9 cellular contexts compared by ENCODE assay signal in the genomic region with DNA sequence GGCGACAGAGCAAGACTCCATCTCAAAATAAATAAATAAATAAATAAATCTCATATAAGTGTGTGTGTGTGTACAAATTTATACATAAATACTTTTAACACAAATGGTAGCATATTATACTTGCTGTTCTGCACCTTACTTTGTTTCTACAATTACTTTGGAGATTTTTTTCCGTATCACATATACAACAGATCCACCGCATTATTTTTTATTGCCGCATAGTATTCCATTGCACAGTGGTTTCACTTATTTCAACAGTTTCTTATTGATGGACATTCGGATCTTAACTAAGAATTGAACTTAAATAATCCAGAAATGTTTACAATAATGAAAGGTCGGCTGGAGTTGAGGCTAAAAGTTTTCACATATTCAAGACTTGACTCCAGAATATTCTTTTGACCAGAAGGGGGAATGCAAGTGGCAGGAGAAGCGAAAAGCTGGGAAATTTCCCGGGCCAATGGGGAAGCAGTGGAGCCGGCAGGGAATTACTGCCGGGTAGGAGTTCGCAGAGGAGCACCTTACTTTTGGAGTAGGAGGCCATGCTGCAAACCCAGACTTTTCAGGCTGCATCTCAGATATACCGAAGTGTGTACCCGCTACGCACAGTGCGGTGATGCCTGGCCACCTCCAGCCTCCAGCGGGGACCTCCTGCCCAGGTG. TPM values are rescaled to one million over a fixed set of nuclear protein-coding genes. Genes with fewer than 3 reads are reported as not detected.
DNase-seq lines count a peak whose midpoint lies in the region; ATAC-seq, FAIRE-seq and TF ChIP-seq lines count a peak whose summit lies in the region.
"Had no signal": no experiment of that assay in that cellular context is flagged by ENCODE, and none has a peak within 500 bp of the region (broad histone marks: within the 10 kb centered on the region; RNA-seq: fewer than 3 reads in every experiment).

No MANE protein-coding gene starts in this region.

- H3K36me3 Mint-ChIP-seq in activated naive CD4-positive, alpha-beta T cell treated with anti-CD3 and anti-CD28 coated beads for 36 hours (ENCODE audit: low read depth) = peaks cover 3% of the 10 kb centered on the region
- H3K36me3 Mint-ChIP-seq in activated naive CD8-positive, alpha-beta T cell treated with anti-CD3 and anti-CD28 coated beads, Interleukin-2, amount 10 ng/mL, durations not matched to agents 7 days and 5 days = no peaks in the 10 kb centered on the region

- intact Hi-C loops in activated naive CD4-positive, alpha-beta T cell treated with anti-CD3 and anti-CD28 coated beads for 36 hours (cut with micrococcal nuclease) = no loop called here
- intact Hi-C loops in transverse colon (cut with DNase I; ENCODE audit: low total_unique reads) = no loop called here

- peaks cover 30% of the 10 kb centered on the region for H3K27me3 Mint-ChIP-seq in activated naive CD4-positive, alpha-beta T cell treated with anti-CD3 and anti-CD28 coated beads for 36 hours (ENCODE audit: low read depth)
- H3K27me3 Mint-ChIP-seq in activated naive CD8-positive, alpha-beta T cell treated with anti-CD3 and anti-CD28 coated beads, Interleukin-2, amount 10 ng/mL, durations not matched to agents 7 days and 5 days = peaks cover 54% of the 10 kb centered on the region

- no peak for DNase-seq in activated naive CD4-positive, alpha-beta T cell treated with anti-CD3 and anti-CD28 coated beads for 36 hours
- DNase-seq in activated naive CD4-positive, alpha-beta T cell treated with anti-CD3 and anti-CD28 coated beads, Interleukin-2, amount 50 U/mL, for 16 hours = no peak
- DNase-seq in activated naive CD8-positive, alpha-beta T cell treated with anti-CD3 and anti-CD28 coated beads, Interleukin-2, amount 10 ng/mL, durations not matched to agents 7 days and 5 days = no peak
- DNase-seq in transverse colon (no peak), small intestine (no peak), NCI-H510A treated with DMSO at 0.1 percent for 48 hours (lab: John Stamatoyannopoulos, UW) (no peak), ecto neural progenitor cell (ENCODE audit: low spot score) (no peak)
- DNase-seq: effector CD8-positive, alpha-beta T cell had no signal

- H3K4me1 Mint-ChIP-seq in activated naive CD4-positive, alpha-beta T cell treated with anti-CD3 and anti-CD28 coated beads for 36 hours (ENCODE audit: low read depth) = peaks cover 16% of the 10 kb centered on the region
- peaks cover 8% of the 10 kb centered on the region for H3K4me1 Mint-ChIP-seq in activated naive CD8-positive, alpha-beta T cell treated with anti-CD3 and anti-CD28 coated beads, Interleukin-2, amount 10 ng/mL, durations not matched to agents 7 days and 5 days

- H3K9me3 ChIP-seq in liver (ENCODE audit: control insufficient read depth in 4 of 4, low read length in 3 of 4) (no peaks in the 10 kb centered on the region), transverse colon (no peaks in the 10 kb centered on the region), small intestine (ENCODE audit: control insufficient read depth, low read depth) (no peaks in the 10 kb centered on the region)

- ATAC-seq in activated naive CD8-positive, alpha-beta T cell treated with anti-CD3 and anti-CD28 coated beads, Interleukin-2, amount 10 ng/mL, durations not matched to agents 7 days and 5 days (ENCODE audit: low read depth) = no peak

- H3K4me3 ChIP-seq in liver (ENCODE audit: low read depth in 1 of 3, low read length in 3 of 3) (peak overlapping the region in 2 of 3 donors; percentile 54 to 62), transverse colon (peak overlapping the region in 3 of 4 donors; percentile 33 to 61 (median 47)), small intestine (ENCODE audit: low read depth in 1 of 2, low read length in 2 of 2) (no peak overlapping the region)

- no peak for TF ChIP-seq CTCF in liver (IDR thresholded peaks at IDR 0.05; ENCODE audit: low read depth, low read length, missing input control)
- TF ChIP-seq CTCF in transverse colon (IDR thresholded peaks at IDR 0.05) = no peak

- no peak overlapping the region for H3K9ac ChIP-seq in liver (ENCODE audit: low read depth in 1 of 2, low read length in 2 of 2)

- TF ChIP-seq POLR2A in transverse colon (IDR thresholded peaks at IDR 0.05) = no peak

- TF ChIP-seq RAD21 in liver (IDR thresholded peaks at IDR 0.05) = no peak

- H3K4me3 Mint-ChIP-seq in activated naive CD4-positive, alpha-beta T cell treated with anti-CD3 and anti-CD28 coated beads for 36 hours = peak overlapping the region; percentile 35
- peak overlapping the region; percentile 33 for H3K4me3 Mint-ChIP-seq in activated naive CD8-positive, alpha-beta T cell treated with anti-CD3 and anti-CD28 coated beads, Interleukin-2, amount 10 ng/mL, durations not matched to agents 7 days and 5 days

- FAIRE-seq in small intestine (lab: Jason Lieb, UNC) = no peak

- H3K27me3 ChIP-seq in liver (ENCODE audit: control insufficient read depth in 4 of 4, insufficient read depth in 4 of 4, low read length in 3 of 4) = peaks cover 0 to 16% (median under 1%) of the 10 kb centered on the region in 4 donors
- H3K27me3 ChIP-seq in transverse colon = peaks cover 62% of the 10 kb centered on the region
- peaks cover 9 to 17% of the 10 kb centered on the region in 2 donors for H3K27me3 ChIP-seq in small intestine (ENCODE audit: control insufficient read depth in 2 of 2, insufficient read depth in 2 of 2, low read length in 2 of 2)

- H3K27ac ChIP-seq in liver (ENCODE audit: low read depth in 1 of 2, low read length in 2 of 2) = no peak overlapping the region
- no peak overlapping the region for H3K27ac ChIP-seq in transverse colon
- H3K27ac ChIP-seq in small intestine (ENCODE audit: low read depth in 1 of 2, low read length in 1 of 2) = no peak overlapping the region

- WGBS in liver = 44% methylated on average over 16 of the region's 16 CpGs
- 45 to 48% methylated on average over 11 to 16 of the region's 16 CpGs for WGBS in transverse colon (ENCODE audit: low coverage in 1 of 2), 2 donors
- 44 to 50% (median 49%) methylated on average over 16 of the region's 16 CpGs for WGBS in small intestine, 3 donors

- no peaks in the 10 kb centered on the region for H3K9me3 Mint-ChIP-seq in activated naive CD4-positive, alpha-beta T cell treated with anti-CD3 and anti-CD28 coated beads for 36 hours
- H3K9me3 Mint-ChIP-seq in activated naive CD8-positive, alpha-beta T cell treated with anti-CD3 and anti-CD28 coated beads, Interleukin-2, amount 10 ng/mL, durations not matched to agents 7 days and 5 days = no peaks in the 10 kb centered on the region

- TF ChIP-seq EP300 in transverse colon (IDR thresholded peaks at IDR 0.05; ENCODE audit: low read depth) = no peak

- no peaks in the 10 kb centered on the region for H3K36me3 ChIP-seq in liver (ENCODE audit: control insufficient read depth in 4 of 4, insufficient read depth in 3 of 4, low read depth in 1 of 4, low read length in 3 of 4)
- no peaks in the 10 kb centered on the region for H3K36me3 ChIP-seq in transverse colon
- H3K36me3 ChIP-seq in small intestine (ENCODE audit: control insufficient read depth in 2 of 2, insufficient read depth in 2 of 2, low read length in 2 of 2) = no peaks in the 10 kb centered on the region

- no peak overlapping the region for H3K27ac Mint-ChIP-seq in activated naive CD4-positive, alpha-beta T cell treated with anti-CD3 and anti-CD28 coated beads for 36 hours
- H3K27ac Mint-ChIP-seq in activated naive CD8-positive, alpha-beta T cell treated with anti-CD3 and anti-CD28 coated beads, Interleukin-2, amount 10 ng/mL, durations not matched to agents 7 days and 5 days = no peak overlapping the region

- H3K4me1 ChIP-seq in liver (ENCODE audit: control insufficient read depth in 4 of 4, insufficient read depth in 4 of 4, low read length in 3 of 4) (peaks cover 15 to 20% (median 17%) of the 10 kb centered on the region in 4 donors), transverse colon (peaks cover 0 to 18% (median 15%) of the 10 kb centered on the region in 4 donors), small intestine (ENCODE audit: control insufficient read depth in 2 of 2, insufficient read depth in 1 of 2, low read depth in 1 of 2, low read length in 1 of 2) (peaks cover 0 to 2% of the 10 kb centered on the region in 2 donors)

- CTCF ChIA-PET in activated naive CD4-positive, alpha-beta T cell treated with anti-CD3 and anti-CD28 coated beads for 36 hours (lab: Charles Lee) = interaction anchor here (1.0 kb wide), 1 partner anchor 862 kb away, joined by 3 read pairs; no protein-coding TSS in a partner anchor

- in situ Hi-C loops in transverse colon (cut with MboI; ENCODE audit: low pct_ligation_motif_present in 1 of 4, low pct_unique_long_range_greater_than_20kb in 1 of 4, low sequenced_read_pairs in 3 of 4) = no loop called here

- POLR2A ChIA-PET in activated naive CD8-positive, alpha-beta T cell treated with anti-CD3 and anti-CD28 coated beads, Interleukin-2, amount 10 ng/mL, durations not matched to agents 7 days and 5 days (lab: Charles Lee) = no interaction called here

TF ChIP-seq in liver, 16 proteins besides CTCF, POLR2A, EP300 and RAD21:
- TF ChIP-seq HNF4A (conservative IDR thresholded peaks at IDR 0.05) (no peak), HNF4G (IDR thresholded peaks at IDR 0.05) (no peak), JUND (IDR thresholded peaks at IDR 0.05) (no peak), TAF1 (conservative IDR thresholded peaks at IDR 0.05) (no peak), SP1 (IDR thresholded peaks at IDR 0.05) (no peak)
- TF ChIP-seq, protein P1, sequence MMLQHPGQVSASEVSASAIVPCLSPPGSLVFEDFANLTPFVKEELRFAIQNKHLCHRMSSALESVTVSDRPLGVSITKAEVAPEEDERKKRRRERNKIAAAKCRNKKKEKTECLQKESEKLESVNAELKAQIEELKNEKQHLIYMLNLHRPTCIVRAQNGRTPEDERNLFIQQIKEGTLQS (IDR thresholded peaks at IDR 0.05) = no peak

RNA-seq across cellular contexts. Expression of a gene that starts 0.4 kb away (rescaled TPM):
- total RNA-seq in activated naive CD4-positive, alpha-beta T cell treated with anti-CD3 and anti-CD28 coated beads for 36 hours = 1 to 10 TPM in 1 of 2 experiments, under 1 TPM in 1; 0.81 to 1.0 TPM
- total RNA-seq in activated naive CD8-positive, alpha-beta T cell treated with anti-CD3 and anti-CD28 coated beads, Interleukin-2, amount 10 ng/mL, durations not matched to agents 7 days and 5 days = under 1 TPM; 0.26 to 0.50 TPM
- under 1 TPM; 0.05 to 0.08 TPM for total RNA-seq in liver
- polyA plus RNA-seq in liver = under 1 TPM; 0.06 to 0.10 TPM
- total RNA-seq in transverse colon = under 1 TPM in 2 of 4 donors, not detected in 2; 0.41 to 0.64 TPM
- under 1 TPM in 1 of 3 donors, not detected in 2; 0.63 TPM for polyA plus RNA-seq in small intestine

Comparison
In these comparisons a context has a peak if more than half of its experiments do, and no peak if none do; other contexts are left out.
1. H3K4me3 ChIP-seq: peak in liver (2 of 3) and transverse colon (3 of 4); none in small intestine (0 of 2).